In genomic region chr5:151156732-151157402, GRCh38 we compare ENCODE assay signal across 8 cellular contexts. TPM values are rescaled to one million over a fixed set of nuclear protein-coding genes. Genes with fewer than 3 reads are reported as not detected.
DNase-seq lines count a peak whose midpoint lies in the region; ATAC-seq and TF ChIP-seq lines count a peak whose summit lies in the region.

No MANE protein-coding gene starts in this region.

- POLR2A ChIA-PET in activated CD4-positive, alpha-beta memory T cell treated with anti-CD3 and anti-CD28 coated beads, Interleukin-2, amount 10 ng/mL, durations not matched to agents 7 days and 5 days (lab: Charles Lee) = interaction anchor here (0.6 to 2.0 kb wide), 18 partner anchors 8 to 746 kb away, joined by 3 to 12 read pairs (median 4); partner anchors contain the start of gene CCDC69

- CTCF ChIA-PET in activated CD4-positive, alpha-beta memory T cell treated with anti-CD3 and anti-CD28 coated beads, Interleukin-2, amount 10 ng/mL, durations not matched to agents 7 days and 5 days (lab: Charles Lee) = interaction anchor here (0.7 to 2.0 kb wide), 8 partner anchors 8 to 105 kb away, joined by 3 to 17 read pairs (median 6); partner anchors contain the start of gene GM2A

- H3K4me3 Mint-ChIP-seq in activated CD4-positive, alpha-beta memory T cell treated with anti-CD3 and anti-CD28 coated beads, Interleukin-2, amount 10 ng/mL, durations not matched to agents 7 days and 5 days = peak overlapping the region; percentile 95
- H3K4me3 Mint-ChIP-seq in progenitor cell of endocrine pancreas (ENCODE audit: low read depth) = peak overlapping the region; percentile 73

- no peaks in the 10 kb centered on the region for H3K79me2 ChIP-seq in DOHH2 (ENCODE audit: control insufficient read depth, low read length)

- H3K27ac Mint-ChIP-seq in activated CD4-positive, alpha-beta memory T cell treated with anti-CD3 and anti-CD28 coated beads, Interleukin-2, amount 10 ng/mL, durations not matched to agents 7 days and 5 days = peak overlapping the region; percentile 96
- no peak overlapping the region for H3K27ac Mint-ChIP-seq in progenitor cell of endocrine pancreas

- peak; percentile 50 for DNase-seq in activated CD4-positive, alpha-beta memory T cell treated with anti-CD3 and anti-CD28 coated beads, Interleukin-2, amount 10 ng/mL, durations not matched to agents 7 days and 5 days
- DNase-seq in foreskin melanocyte (peak; percentile 21), progenitor cell of endocrine pancreas (ENCODE audit: low spot score, unreplicated experiment) (no peak), NCI-H1417 (lab: John Stamatoyannopoulos, UW) (no peak), kidney glomerular epithelial cell (lab: John Stamatoyannopoulos, UW) (no peak)

- H4K20me1 ChIP-seq in DOHH2 (ENCODE audit: control insufficient read depth, insufficient read depth, low read depth, low read length) = no peaks in the 10 kb centered on the region

- H3K4me1 Mint-ChIP-seq in activated CD4-positive, alpha-beta memory T cell treated with anti-CD3 and anti-CD28 coated beads, Interleukin-2, amount 10 ng/mL, durations not matched to agents 7 days and 5 days = peaks cover 50% of the 10 kb centered on the region
- H3K4me1 Mint-ChIP-seq in progenitor cell of endocrine pancreas (ENCODE audit: low read depth) = peaks cover 15% of the 10 kb centered on the region

- peaks cover 46% of the 10 kb centered on the region for H3K36me3 Mint-ChIP-seq in activated CD4-positive, alpha-beta memory T cell treated with anti-CD3 and anti-CD28 coated beads, Interleukin-2, amount 10 ng/mL, durations not matched to agents 7 days and 5 days (ENCODE audit: low read depth)
- no peaks in the 10 kb centered on the region for H3K36me3 Mint-ChIP-seq in progenitor cell of endocrine pancreas (ENCODE audit: insufficient read depth)

- peaks cover 70% of the 10 kb centered on the region for H3K4me1 ChIP-seq in DOHH2 (ENCODE audit: control insufficient read depth, low read length)

- peak overlapping the region; percentile 80 for H3K4me3 ChIP-seq in DOHH2 (ENCODE audit: low read length)

- H3F3A ChIP-seq in DOHH2 (ENCODE audit: control insufficient read depth, insufficient read depth) = peaks cover 7% of the 10 kb centered on the region; the same call in 1 of the 2 replicates

- ATAC-seq in HG02938 (IDR thresholded peaks at IDR 0.05; ENCODE audit: unreplicated experiment) (peak; percentile 28), HG02870 (IDR thresholded peaks at IDR 0.05; ENCODE audit: unreplicated experiment) (no peak)

- no peaks in the 10 kb centered on the region for H3K9me3 Mint-ChIP-seq in activated CD4-positive, alpha-beta memory T cell treated with anti-CD3 and anti-CD28 coated beads, Interleukin-2, amount 10 ng/mL, durations not matched to agents 7 days and 5 days
- H3K9me3 Mint-ChIP-seq in progenitor cell of endocrine pancreas (ENCODE audit: low read depth) = no peaks in the 10 kb centered on the region

- no peaks in the 10 kb centered on the region for H3K27me3 Mint-ChIP-seq in activated CD4-positive, alpha-beta memory T cell treated with anti-CD3 and anti-CD28 coated beads, Interleukin-2, amount 10 ng/mL, durations not matched to agents 7 days and 5 days
- peaks cover 20% of the 10 kb centered on the region for H3K27me3 Mint-ChIP-seq in progenitor cell of endocrine pancreas

- TF ChIP-seq CTCF in DOHH2 (IDR thresholded peaks at IDR 0.05; ENCODE audit: low read depth, low read length, poor library complexity, severe bottlenecking) (no peak), progenitor cell of endocrine pancreas (IDR thresholded peaks at IDR 0.05; ENCODE audit: unreplicated experiment) (peak; percentile 4)

- no peak overlapping the region for H3K27ac ChIP-seq in DOHH2 (ENCODE audit: low read depth, low read length)

- peak overlapping the region; percentile 94 for H3K4me2 ChIP-seq in DOHH2 (ENCODE audit: low read length)

- H3K36me3 ChIP-seq in DOHH2 (ENCODE audit: control insufficient read depth, low read length) = no peaks in the 10 kb centered on the region

- H3K9me2 ChIP-seq in DOHH2 (replicated peaks; ENCODE audit: control insufficient read depth, low read length) = no peaks in the 10 kb centered on the region

- no peaks in the 10 kb centered on the region for H3K9me3 ChIP-seq in DOHH2 (ENCODE audit: control insufficient read depth, insufficient read depth, low read length)

- peaks cover 18% of the 10 kb centered on the region for H3K27me3 ChIP-seq in DOHH2 (ENCODE audit: control insufficient read depth, low read length)

RNA-seq across cellular contexts. Expression of gene ANXA6, which starts 0.7 kb away (rescaled TPM):
- total RNA-seq in activated CD4-positive, alpha-beta memory T cell treated with anti-CD3 and anti-CD28 coated beads, Interleukin-2, amount 10 ng/mL, durations not matched to agents 7 days and 5 days = 100 to 1,000 TPM; 603 to 606 TPM
- total RNA-seq in progenitor cell of endocrine pancreas = 27.7 and 28.5 TPM in 2 replicates

Comparison
In these comparisons a context has a peak if more than half of its experiments do, and no peak if none do; other contexts are left out.
1. DNase-seq: peak in activated CD4-positive, alpha-beta memory T cell treated with anti-CD3 and anti-CD28 coated beads, Interleukin-2, amount 10 ng/mL, durations not matched to agents 7 days and 5 days (single experiment) and foreskin melanocyte (single experiment); none in progenitor cell of endocrine pancreas (single experiment), NCI-H1417 (0 of 3) and kidney glomerular epithelial cell (single experiment).
2. RNA of gene ANXA6, which starts 0.7 kb away (total RNA-seq): 603 to 606 TPM in activated CD4-positive, alpha-beta memory T cell treated with anti-CD3 and anti-CD28 coated beads, Interleukin-2, amount 10 ng/mL, durations not matched to agents 7 days and 5 days; 27.7 to 28.5 TPM in progenitor cell of endocrine pancreas; every median in the first group is over 10 times any median in the second.